In genomic region chr1:14113841-14114567, GRCh38 we compare ENCODE assay signal across 8 cellular contexts.
A peak's percentile ranks its signal among the peaks of the same experiment; 100 is the strongest.
DNase-seq lines count a peak whose midpoint lies in the region; ATAC-seq, FAIRE-seq and TF ChIP-seq lines count a peak whose summit lies in the region.

No MANE protein-coding gene starts in this region.

- FAIRE-seq in HTR-8/SVneo (lab: Jason Lieb, UNC): no peak

- H3K4me3 ChIP-seq in BJ (ENCODE audit: low read depth, low read length): no peak overlapping the region
- no peak overlapping the region for H3K4me3 ChIP-seq in PC-3 (ENCODE audit: low read length)
- no peak overlapping the region for H3K4me3 ChIP-seq in fibroblast of the aortic adventitia (ENCODE audit: low read depth, low read length)

- TF ChIP-seq CTCF in BJ (IDR thresholded peaks at IDR 0.05; ENCODE audit: insufficient read depth, low read depth, low read length): 0 out of 2 replicates have a peak, but pooled peaks have one; percentile 6
- peak; percentile 86 for TF ChIP-seq CTCF in PC-3 (conservative IDR thresholded peaks at IDR 0.05; ENCODE audit: low read depth, low read length)
- TF ChIP-seq CTCF in fibroblast of the aortic adventitia (IDR thresholded peaks at IDR 0.05; ENCODE audit: insufficient read depth, low read length): peak; percentile 69

- H3K9me3 ChIP-seq in PC-3 (ENCODE audit: low read length): no peaks in the 10 kb centered on the region

- H2AFZ ChIP-seq in PC-3 (ENCODE audit: low read length): no peak overlapping the region

- intact Hi-C loops in PC-3 (cut with micrococcal nuclease): loop anchor here (1.0 to 10.0 kb wide), 6 partner anchors 35 to 932 kb away; no protein-coding TSS in a partner anchor

- H3K9me2 ChIP-seq in PC-3 (replicated peaks; ENCODE audit: low read length): no peaks in the 10 kb centered on the region

- H3K79me2 ChIP-seq in PC-3 (ENCODE audit: low read length): no peaks in the 10 kb centered on the region

- H3K9ac ChIP-seq in PC-3 (ENCODE audit: low read length): peak overlapping the region; percentile 27; the same call in 1 of the 2 replicates

- H3K27me3 ChIP-seq in BJ (ENCODE audit: control insufficient read depth, insufficient read depth, low read length): no peaks in the 10 kb centered on the region
- no peaks in the 10 kb centered on the region for H3K27me3 ChIP-seq in PC-3 (ENCODE audit: low read length)

- ATAC-seq in PC-3 (peak; percentile 91), GM18870 (IDR thresholded peaks at IDR 0.05; ENCODE audit: unreplicated experiment) (no peak)
- no peak for ATAC-seq in activated CD4-positive, CD25-positive, alpha-beta regulatory T cell treated with anti-CD3 and anti-CD28 coated beads, Interleukin-2, amount 50 U/mL, for 24 hours

- H3K36me3 ChIP-seq in BJ (ENCODE audit: control insufficient read depth, insufficient read depth, low read length) (no peaks in the 10 kb centered on the region), PC-3 (ENCODE audit: low read depth, low read length) (no peaks in the 10 kb centered on the region)

- DNase-seq in BJ (ENCODE audit: low read depth) (no peak), HTR-8/SVneo (ENCODE audit: insufficient read length, low spot score) (peak; percentile 15), PC-3 (peak; percentile 73), fibroblast of the aortic adventitia (ENCODE audit: low read depth) (peak; percentile 63), occipital lobe (lab: John Stamatoyannopoulos, UW) (peak; percentile 51)
- DNase-seq in stimulated activated CD4-positive, alpha-beta T cell treated with anti-CD3 and anti-CD28 coated beads, Interleukin-15, amount 100 ng/mL, for 24 hours: no peak

- H3K4me2 ChIP-seq in PC-3 (ENCODE audit: low read length): peak overlapping the region; percentile 46

- no peaks in the 10 kb centered on the region for H3F3A ChIP-seq in PC-3 (ENCODE audit: low read length, unreplicated experiment)

- peak overlapping the region; percentile 35; the same call in 1 of the 2 replicates for H3K27ac ChIP-seq in PC-3 (ENCODE audit: low read length)

- H4K20me1 ChIP-seq in PC-3 (ENCODE audit: low read length): no peaks in the 10 kb centered on the region

- POLR2A ChIA-PET in BJ (lab: Charles Lee) (no interaction called here), PC-3 (lab: Charles Lee; ENCODE audit: unreplicated experiment) (no interaction called here)

- BruUV-seq in PC-3 (replicated peaks; lab: Mats Ljungman, UMichigan): no TSS peak

- H3K4me1 ChIP-seq in PC-3 (ENCODE audit: insufficient read depth, low read length): peaks cover 20% of the 10 kb centered on the region

- CTCF ChIA-PET in BJ (lab: Yijun Ruan, JAX) (interaction anchor here (0.9 to 1.3 kb wide), 3 partner anchors 12 to 986 kb away, joined by 3 to 5 read pairs (median 3); no protein-coding TSS in a partner anchor), PC-3 (lab: Charles Lee) (interaction anchor here (0.5 to 1.0 kb wide), 10 partner anchors 14 to 619 kb away, joined by 3 to 7 read pairs (median 4); no protein-coding TSS in a partner anchor)

Comparison
In these comparisons a context has a peak if more than half of its experiments do, and no peak if none do; other contexts are left out.
1. DNase-seq: peak in HTR-8/SVneo (single experiment), PC-3 (single experiment), fibroblast of the aortic adventitia (single experiment) and occipital lobe (single experiment); none in BJ (single experiment) and stimulated activated CD4-positive, alpha-beta T cell treated with anti-CD3 and anti-CD28 coated beads, Interleukin-15, amount 100 ng/mL, for 24 hours (single experiment).
2. CTCF ChIP-seq: peak in every context shown above with its lines; median percentile 86 in PC-3; 69 in fibroblast of the aortic adventitia; 6 in BJ.